Comparison of ENCODE assay signal across 14 cellular contexts in genomic region chr1:30884723-30885122, GRCh38. TPM values are rescaled to one million over a fixed set of nuclear protein-coding genes. Genes with fewer than 3 reads are reported as not detected.
A peak's percentile ranks its signal among the peaks of the same experiment; 100 is the strongest.
DNase-seq lines count a peak whose midpoint lies in the region; ATAC-seq and TF ChIP-seq lines count a peak whose summit lies in the region.
"Had no signal": no experiment of that assay in that cellular context is flagged by ENCODE, and none has a peak within 500 bp of the region (broad histone marks: within the 10 kb centered on the region; RNA-seq: fewer than 3 reads in every experiment).

No MANE protein-coding gene starts in this region.

- no peak overlapping the region for H3K4me3 Mint-ChIP-seq in neural progenitor cell
- H3K4me3 Mint-ChIP-seq: CD8-positive, alpha-beta memory T cell; GM23338 had no signal

- no peak overlapping the region for H2AFZ ChIP-seq in neural progenitor cell (replicated peaks)
- H2AFZ ChIP-seq: GM23338 had no signal

- peaks cover 74% of the 10 kb centered on the region for H4K20me1 ChIP-seq in neural progenitor cell (ENCODE audit: low read depth)

- H3K27me3 Mint-ChIP-seq in neural progenitor cell (ENCODE audit: insufficient read depth, low read depth): peaks cover 3% of the 10 kb centered on the region

- H3K27ac Mint-ChIP-seq in neural progenitor cell: peak overlapping the region; percentile 63
- H3K27ac Mint-ChIP-seq: CD8-positive, alpha-beta memory T cell; GM23338 had no signal

- H3K27ac ChIP-seq in SJCRH30 (peak overlapping the region; percentile 35), esophagus muscularis mucosa (replicated peaks in 1 of 4) (peak overlapping the region; percentile 62 to 94 (median 89)), neural progenitor cell (no peak overlapping the region), upper lobe of right lung (no peak overlapping the region)

- TF ChIP-seq CTCF in esophagus muscularis mucosa (IDR thresholded peaks at IDR 0.05) (no peak), neural progenitor cell (IDR thresholded peaks at IDR 0.05) (no peak), upper lobe of right lung (IDR thresholded peaks at IDR 0.05) (no peak)

- H3K36me3 Mint-ChIP-seq in neural progenitor cell: no peaks in the 10 kb centered on the region
- H3K36me3 Mint-ChIP-seq: CD8-positive, alpha-beta memory T cell had no signal

- no peak for TF ChIP-seq EP300 in esophagus muscularis mucosa (IDR thresholded peaks at IDR 0.05)

- peaks cover 81% of the 10 kb centered on the region for H3K4me1 Mint-ChIP-seq in neural progenitor cell

- H3F3A ChIP-seq in neural progenitor cell (ENCODE audit: low read depth): peaks cover 18% of the 10 kb centered on the region

- H3K9me3 ChIP-seq in SJCRH30 (replicated peaks) (no peaks in the 10 kb centered on the region), esophagus muscularis mucosa (no peaks in the 10 kb centered on the region), neural progenitor cell (ENCODE audit: low read depth) (no peaks in the 10 kb centered on the region), upper lobe of right lung (no peaks in the 10 kb centered on the region)
- H3K9me3 ChIP-seq: Caco-2 had no signal

- no peak overlapping the region for H3K4me2 ChIP-seq in neural progenitor cell
- H3K4me2 ChIP-seq: GM23338 had no signal

- no peaks in the 10 kb centered on the region for H3K9me3 Mint-ChIP-seq in neural progenitor cell
- H3K9me3 Mint-ChIP-seq: CD8-positive, alpha-beta memory T cell; GM23338 had no signal

- no peaks in the 10 kb centered on the region for H3K27me3 ChIP-seq in SJCRH30
- H3K27me3 ChIP-seq in esophagus muscularis mucosa: no peaks in the 10 kb centered on the region
- H3K27me3 ChIP-seq in neural progenitor cell: no peaks in the 10 kb centered on the region
- H3K27me3 ChIP-seq in upper lobe of right lung: no peaks in the 10 kb centered on the region

- no peak for TF ChIP-seq POLR2A in esophagus muscularis mucosa (IDR thresholded peaks at IDR 0.05; ENCODE audit: low read depth)

- H3K9ac ChIP-seq in neural progenitor cell: no peak overlapping the region

- ATAC-seq in upper lobe of right lung: no peak
- no peak for ATAC-seq in GM18873 (IDR thresholded peaks at IDR 0.05; ENCODE audit: low FRiP score, unreplicated experiment)
- ATAC-seq: GM23338 had no signal

- H3K36me3 ChIP-seq in SJCRH30 (no peaks in the 10 kb centered on the region), esophagus muscularis mucosa (no peaks in the 10 kb centered on the region), neural progenitor cell (no peaks in the 10 kb centered on the region), upper lobe of right lung (no peaks in the 10 kb centered on the region)

- H3K4me3 ChIP-seq in SJCRH30 (no peak overlapping the region), esophagus muscularis mucosa (no peak overlapping the region), neural progenitor cell (no peak overlapping the region), upper lobe of right lung (no peak overlapping the region)
- H3K4me3 ChIP-seq: GM23338 had no signal

- H3K79me2 ChIP-seq in neural progenitor cell (ENCODE audit: low read depth): peaks cover 35% of the 10 kb centered on the region

- intact Hi-C loops in esophagus muscularis mucosa (cut with DNase I) (loop anchor here (5.0 kb wide), 1 partner anchor 62 kb away; no protein-coding TSS in a partner anchor), upper lobe of right lung (cut with DNase I) (no loop called here)

- peaks cover 90% of the 10 kb centered on the region for H3K4me1 ChIP-seq in SJCRH30
- H3K4me1 ChIP-seq in esophagus muscularis mucosa: peaks cover 39 to 99% (median 91%) of the 10 kb centered on the region in 4 donors
- H3K4me1 ChIP-seq in neural progenitor cell: peaks cover 39% of the 10 kb centered on the region
- peaks cover 14% of the 10 kb centered on the region for H3K4me1 ChIP-seq in upper lobe of right lung
- H3K4me1 ChIP-seq: Caco-2 had no signal

- WGBS in esophagus muscularis mucosa: 94% methylated on average over 5 of the region's 5 CpGs

- no peak for DNase-seq in SJCRH30
- no peak for DNase-seq in esophagus muscularis mucosa (ENCODE audit: extremely low spot score)
- no peak for DNase-seq in neural progenitor cell (ENCODE audit: low spot score)
- DNase-seq in upper lobe of right lung: no peak
- no peak for DNase-seq in SW480 (ENCODE audit: low spot score)
- DNase-seq in Ammon's horn (ENCODE audit: low spot score): no peak
- DNase-seq: Caco-2; CD8-positive, alpha-beta memory T cell; DND-41; GF-D8; H7; IMR-90 had no signal

RNA-seq across cellular contexts. Expression of gene SDC3, which starts 23.8 kb away (rescaled TPM):
- 201 and 210 TPM in 2 replicates for total RNA-seq in SJCRH30 (2014; rRNA removed; shearing (Covaris generic))
- total RNA-seq in esophagus muscularis mucosa (100 to 1,000 TPM in 1 of 4 donors, 10 to 100 TPM in 3; 44.1 to 101 (median 56.5) TPM), neural progenitor cell (ENCODE audit: low replicate concordance) (23.0 and 45.1 TPM in 2 replicates), upper lobe of right lung (39.4 TPM)

Comparison
In these comparisons a context has a peak if more than half of its experiments do, and no peak if none do; other contexts are left out.
1. H3K27ac ChIP-seq: peak in SJCRH30 (single experiment) and esophagus muscularis mucosa (4 of 4); none in neural progenitor cell (single experiment) and upper lobe of right lung (single experiment).